In genomic region chr12:6946920-6947374, GRCh38 we compare ENCODE assay signal across 10 cellular contexts. TPM values are rescaled to one million over a fixed set of nuclear protein-coding genes. Genes with fewer than 3 reads are reported as not detected.
DNase-seq lines count a peak whose midpoint lies in the region; ATAC-seq and TF ChIP-seq lines count a peak whose summit lies in the region.
"Had no signal": no experiment of that assay in that cellular context is flagged by ENCODE, and none has a peak within 500 bp of the region (broad histone marks: within the 10 kb centered on the region; RNA-seq: fewer than 3 reads in every experiment).

No MANE protein-coding gene starts in this region.

- WGBS in liver = 50% methylated on average over 8 of the region's 8 CpGs
- 65 to 67% methylated on average over 8 of the region's 8 CpGs for WGBS in upper lobe of left lung, 2 donors

- H3K9me3 ChIP-seq in liver (ENCODE audit: control insufficient read depth in 4 of 4, low read length in 3 of 4) (no peaks in the 10 kb centered on the region), upper lobe of left lung (no peaks in the 10 kb centered on the region)

- no peak for TF ChIP-seq EP300 in upper lobe of left lung (IDR thresholded peaks at IDR 0.05)

- TF ChIP-seq CTCF in liver (IDR thresholded peaks at IDR 0.05; ENCODE audit: low read depth, low read length, missing input control) (no peak), upper lobe of left lung (IDR thresholded peaks at IDR 0.05) (no peak)

- peak overlapping the region in 1 of 2 donors; percentile 52 for H3K9ac ChIP-seq in liver (ENCODE audit: low read depth in 1 of 2, low read length in 2 of 2)

- H3K36me3 Mint-ChIP-seq in activated naive CD4-positive, alpha-beta T cell treated with anti-CD3 and anti-CD28 coated beads, Interleukin-2, amount 50 U/mL, for 24 hours = peaks cover 6% of the 10 kb centered on the region
- peaks cover 4% of the 10 kb centered on the region for H3K36me3 Mint-ChIP-seq in activated naive CD8-positive, alpha-beta T cell treated with anti-CD3 and anti-CD28 coated beads, Interleukin-2, amount 10 ng/mL, durations not matched to agents 7 days and 5 days

- POLR2A ChIA-PET in activated naive CD8-positive, alpha-beta T cell treated with anti-CD3 and anti-CD28 coated beads, Interleukin-2, amount 10 ng/mL, durations not matched to agents 7 days and 5 days (lab: Charles Lee) = interaction anchor here (0.6 to 21.6 kb wide), 10 partner anchors 9 to 454 kb away, joined by 3 to 1055 read pairs (median 4); partner anchors contain the start of genes C1RL, EMG1, LPCAT3 and MRPL51

- H3K27me3 Mint-ChIP-seq in activated naive CD4-positive, alpha-beta T cell treated with anti-CD3 and anti-CD28 coated beads, Interleukin-2, amount 50 U/mL, for 24 hours = no peaks in the 10 kb centered on the region
- no peaks in the 10 kb centered on the region for H3K27me3 Mint-ChIP-seq in activated naive CD8-positive, alpha-beta T cell treated with anti-CD3 and anti-CD28 coated beads, Interleukin-2, amount 10 ng/mL, durations not matched to agents 7 days and 5 days

- peak overlapping the region; percentile 100 for H3K27ac Mint-ChIP-seq in activated naive CD4-positive, alpha-beta T cell treated with anti-CD3 and anti-CD28 coated beads, Interleukin-2, amount 50 U/mL, for 24 hours
- peak overlapping the region; percentile 94 for H3K27ac Mint-ChIP-seq in activated naive CD8-positive, alpha-beta T cell treated with anti-CD3 and anti-CD28 coated beads, Interleukin-2, amount 10 ng/mL, durations not matched to agents 7 days and 5 days

- no peak for DNase-seq in activated naive CD4-positive, alpha-beta T cell treated with Interleukin-2 at 50 U/mL for 16 hours
- DNase-seq in activated naive CD8-positive, alpha-beta T cell treated with anti-CD3 and anti-CD28 coated beads, Interleukin-2, amount 10 ng/mL, durations not matched to agents 7 days and 5 days = no peak
- DNase-seq in upper lobe of left lung = no peak
- DNase-seq in NCI-H1930 (lab: John Stamatoyannopoulos, UW) = no peak
- no peak for DNase-seq in DMS153 treated with DMSO at 0.1 percent for 48 hours (lab: John Stamatoyannopoulos, UW; ENCODE audit: unreplicated experiment)
- DNase-seq: NCI-H524 treated with DMSO at 0.1 percent for 48 hours had no signal

- no peak for TF ChIP-seq RAD21 in liver (IDR thresholded peaks at IDR 0.05)

- no peak for TF ChIP-seq POLR2A in upper lobe of left lung (IDR thresholded peaks at IDR 0.05)

- peaks cover 85% of the 10 kb centered on the region for H3K4me1 Mint-ChIP-seq in activated naive CD4-positive, alpha-beta T cell treated with anti-CD3 and anti-CD28 coated beads, Interleukin-2, amount 50 U/mL, for 24 hours
- H3K4me1 Mint-ChIP-seq in activated naive CD8-positive, alpha-beta T cell treated with anti-CD3 and anti-CD28 coated beads, Interleukin-2, amount 10 ng/mL, durations not matched to agents 7 days and 5 days = peaks cover 62% of the 10 kb centered on the region

- H3K27ac ChIP-seq in liver (ENCODE audit: low read depth in 1 of 2, low read length in 2 of 2) (peak overlapping the region; percentile 86 to 96), upper lobe of left lung (peak overlapping the region; percentile 59 to 98 (median 93))

- H3K36me3 ChIP-seq in liver (ENCODE audit: control insufficient read depth in 4 of 4, insufficient read depth in 3 of 4, low read depth in 1 of 4, low read length in 3 of 4) = no peaks in the 10 kb centered on the region
- H3K36me3 ChIP-seq in upper lobe of left lung = peaks cover 0 to 18% (median 1%) of the 10 kb centered on the region in 4 donors

- H3K4me1 ChIP-seq in liver (ENCODE audit: control insufficient read depth in 4 of 4, insufficient read depth in 4 of 4, low read length in 3 of 4) (peaks cover 9 to 38% (median 27%) of the 10 kb centered on the region in 4 donors), upper lobe of left lung (peaks cover 24 to 67% (median 43%) of the 10 kb centered on the region in 4 donors)

- H3K9me3 Mint-ChIP-seq in activated naive CD4-positive, alpha-beta T cell treated with anti-CD3 and anti-CD28 coated beads, Interleukin-2, amount 50 U/mL, for 24 hours = no peaks in the 10 kb centered on the region
- no peaks in the 10 kb centered on the region for H3K9me3 Mint-ChIP-seq in activated naive CD8-positive, alpha-beta T cell treated with anti-CD3 and anti-CD28 coated beads, Interleukin-2, amount 10 ng/mL, durations not matched to agents 7 days and 5 days

- H3K4me3 Mint-ChIP-seq in activated naive CD4-positive, alpha-beta T cell treated with anti-CD3 and anti-CD28 coated beads, Interleukin-2, amount 50 U/mL, for 24 hours = peak overlapping the region; percentile 99
- H3K4me3 Mint-ChIP-seq in activated naive CD8-positive, alpha-beta T cell treated with anti-CD3 and anti-CD28 coated beads, Interleukin-2, amount 10 ng/mL, durations not matched to agents 7 days and 5 days = peak overlapping the region; percentile 97

- no peak for ATAC-seq in activated naive CD8-positive, alpha-beta T cell treated with anti-CD3 and anti-CD28 coated beads, Interleukin-2, amount 10 ng/mL, durations not matched to agents 7 days and 5 days (ENCODE audit: low read depth)
- ATAC-seq in upper lobe of left lung (ENCODE audit: low FRiP score in 2 of 2) = no peak
- ATAC-seq in GM18511 (IDR thresholded peaks at IDR 0.05; ENCODE audit: unreplicated experiment) = no peak

- H3K4me3 ChIP-seq in liver (ENCODE audit: low read depth in 1 of 3, low read length in 3 of 3) (peak overlapping the region; percentile 56 to 69 (median 67)), upper lobe of left lung (peak overlapping the region in 3 of 4 donors; percentile 32 to 51 (median 49))

- no peaks in the 10 kb centered on the region for H3K27me3 ChIP-seq in liver (ENCODE audit: control insufficient read depth in 4 of 4, insufficient read depth in 4 of 4, low read length in 3 of 4)
- no peaks in the 10 kb centered on the region for H3K27me3 ChIP-seq in upper lobe of left lung

TF ChIP-seq in liver, 16 proteins besides CTCF, POLR2A, EP300 and RAD21 (continues in another document):
- TF ChIP-seq ATF3 (IDR thresholded peaks at IDR 0.05) (no peak), RXRA (IDR thresholded peaks at IDR 0.05) (no peak), NR2F2 (IDR thresholded peaks at IDR 0.05) (no peak), EGR1 (IDR thresholded peaks at IDR 0.05; ENCODE audit: low read depth in 2 of 2) (no peak), ZBTB33 (IDR thresholded peaks at IDR 0.05) (no peak), JUND (IDR thresholded peaks at IDR 0.05) (no peak), HNF4G (IDR thresholded peaks at IDR 0.05) (no peak), HNF4A (conservative IDR thresholded peaks at IDR 0.05) (no peak), FOXA1 (IDR thresholded peaks at IDR 0.05) (no peak), TAF1 (conservative IDR thresholded peaks at IDR 0.05) (no peak), FOXA2 (IDR thresholded peaks at IDR 0.05) (no peak), GABPA (IDR thresholded peaks at IDR 0.05 in 1 of 2, conservative IDR thresholded peaks at IDR 0.05 in 1 of 2) (no peak), SP1 (IDR thresholded peaks at IDR 0.05) (no peak), YY1 (IDR thresholded peaks at IDR 0.05) (no peak)
- TF ChIP-seq, protein P1, sequence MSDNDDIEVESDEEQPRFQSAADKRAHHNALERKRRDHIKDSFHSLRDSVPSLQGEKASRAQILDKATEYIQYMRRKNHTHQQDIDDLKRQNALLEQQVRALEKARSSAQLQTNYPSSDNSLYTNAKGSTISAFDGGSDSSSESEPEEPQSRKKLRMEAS (IDR thresholded peaks at IDR 0.05) = no peak

RNA-seq across cellular contexts. Expression of gene C12orf57, which starts 3.1 kb away (rescaled TPM):
- 100 to 1,000 TPM; 210 to 217 TPM for total RNA-seq in activated naive CD8-positive, alpha-beta T cell treated with anti-CD3 and anti-CD28 coated beads, Interleukin-2, amount 10 ng/mL, durations not matched to agents 7 days and 5 days
- total RNA-seq in liver (10 to 100 TPM; 49.2 to 53.8 TPM), upper lobe of left lung (100 to 1,000 TPM in 5 of 6 donors, 10 to 100 TPM in 1; 83.8 to 291 (median 179) TPM)
- polyA plus RNA-seq in liver = 100 to 1,000 TPM in 1 of 2 donors, 10 to 100 TPM in 1; 77.7 to 193 TPM

RNA-seq across cellular contexts. Expression of gene RNU7-1, which starts 3.3 kb away (rescaled TPM):
- not detected for total RNA-seq in activated naive CD8-positive, alpha-beta T cell treated with anti-CD3 and anti-CD28 coated beads, Interleukin-2, amount 10 ng/mL, durations not matched to agents 7 days and 5 days
- not detected for total RNA-seq in liver
- polyA plus RNA-seq in liver = not detected
- not detected for total RNA-seq in upper lobe of left lung
- total RNA-seq: fibroblast of villous mesenchyme had no signal

RNA-seq across cellular contexts. Expression of gene PTPN6, which starts 4.2 kb away (rescaled TPM):
- total RNA-seq in activated naive CD8-positive, alpha-beta T cell treated with anti-CD3 and anti-CD28 coated beads, Interleukin-2, amount 10 ng/mL, durations not matched to agents 7 days and 5 days = 100 to 1,000 TPM; 349 to 370 TPM
- 10 to 100 TPM; 19.7 to 41.0 TPM for total RNA-seq in liver
- polyA plus RNA-seq in liver = 10 to 100 TPM; 15.2 to 19.4 TPM
- total RNA-seq in upper lobe of left lung = 100 to 1,000 TPM in 4 of 6 donors, 10 to 100 TPM in 2; 56.3 to 215 (median 114) TPM
- total RNA-seq: fibroblast of villous mesenchyme had no signal

RNA-seq across cellular contexts. Expression of gene ATN1, which starts 19.2 kb away (rescaled TPM):
- total RNA-seq in activated naive CD8-positive, alpha-beta T cell treated with anti-CD3 and anti-CD28 coated beads, Interleukin-2, amount 10 ng/mL, durations not matched to agents 7 days and 5 days = 10 to 100 TPM; 31.0 to 31.3 TPM
- total RNA-seq in liver (10 to 100 TPM in 1 of 2 donors, 1 to 10 TPM in 1; 3.6 to 10.2 TPM), upper lobe of left lung (100 to 1,000 TPM in 4 of 6 donors, 10 to 100 TPM in 2; 74.7 to 321 (median 133) TPM)
- polyA plus RNA-seq in liver = 10 to 100 TPM in 1 of 2 donors, 1 to 10 TPM in 1; 5.6 to 12.6 TPM

RNA-seq across cellular contexts. Expression of gene PHB2, which starts 23.5 kb away (rescaled TPM):
- 100 to 1,000 TPM; 175 to 189 TPM for total RNA-seq in activated naive CD8-positive, alpha-beta T cell treated with anti-CD3 and anti-CD28 coated beads, Interleukin-2, amount 10 ng/mL, durations not matched to agents 7 days and 5 days
- total RNA-seq in liver (10 to 100 TPM; 82.7 to 99.1 TPM), upper lobe of left lung (100 to 1,000 TPM; 101 to 196 (median 140) TPM)
- polyA plus RNA-seq in liver = 100 to 1,000 TPM; 107 to 133 TPM
